ENCODE assay signal across 13 cellular contexts in genomic region chr22:30619909-30620308, GRCh38. TPM values are rescaled to one million over a fixed set of nuclear protein-coding genes. Genes with fewer than 3 reads are reported as not detected.
"Had no signal": no experiment of that assay in that cellular context is flagged by ENCODE, and none has a peak within 500 bp of the region (broad histone marks: within the 10 kb centered on the region; RNA-seq: fewer than 3 reads in every experiment).

No MANE protein-coding gene starts in this region.

RNA-seq across cellular contexts. Expression of gene TCN2, which starts 12.9 kb away (rescaled TPM):
- total RNA-seq: activated B cell treated with CpG ODN at 0.5 μM for 24 hours had no signal

RNA-seq across cellular contexts. Expression of gene GAL3ST1, which starts 45.4 kb away (rescaled TPM):
- total RNA-seq: activated B cell treated with CpG ODN at 0.5 μM for 24 hours; activated CD4-positive, alpha-beta memory T cell treated with anti-CD3 and anti-CD28 coated beads for 36 hours; activated CD4-positive, alpha-beta memory T cell treated with anti-CD3 and anti-CD28 coated beads, Interleukin-2, amount 10 ng/mL, durations not matched to agents 7 days and 5 days; activated CD4-positive, alpha-beta T cell treated with anti-CD3 and anti-CD28 coated beads for 36 hours; activated CD4-positive, alpha-beta T cell treated with anti-CD3 and anti-CD28 coated beads, Interleukin-2, amount 10 ng/mL, durations not matched to agents 24 days and 14 days; activated CD4-positive, alpha-beta T cell treated with anti-CD3 and anti-CD28 coated beads, Interleukin-2, amount 10 ng/mL, durations not matched to agents 7 days and 5 days; activated CD8-positive, alpha-beta memory T cell treated with anti-CD3 and anti-CD28 coated beads for 36 hours; activated CD8-positive, alpha-beta memory T cell treated with anti-CD3 and anti-CD28 coated beads, Interleukin-2, amount 10 ng/mL, durations not matched to agents 7 days and 5 days; activated CD8-positive, alpha-beta T cell treated with anti-CD3 and anti-CD28 coated beads for 36 hours; activated CD8-positive, alpha-beta T cell treated with anti-CD3 and anti-CD28 coated beads, Interleukin-2, amount 10 ng/mL, durations not matched to agents 7 days and 5 days; T-helper 1 cell treated with Interleukin-12 subunit alpha and Interleukin-12 subunit beta and Interleukin-4 antibody, amounts not matched to agents 30 ng/mL and 1 ng/mL, for 36 hours; T-helper 17 cell; T-helper 2 cell treated with Interferon-gamma antibody and Interleukin-4, amounts not matched to agents 100 ng/mL and 5 ng/mL, for 36 hours had no signal
